In the genomic region with DNA sequence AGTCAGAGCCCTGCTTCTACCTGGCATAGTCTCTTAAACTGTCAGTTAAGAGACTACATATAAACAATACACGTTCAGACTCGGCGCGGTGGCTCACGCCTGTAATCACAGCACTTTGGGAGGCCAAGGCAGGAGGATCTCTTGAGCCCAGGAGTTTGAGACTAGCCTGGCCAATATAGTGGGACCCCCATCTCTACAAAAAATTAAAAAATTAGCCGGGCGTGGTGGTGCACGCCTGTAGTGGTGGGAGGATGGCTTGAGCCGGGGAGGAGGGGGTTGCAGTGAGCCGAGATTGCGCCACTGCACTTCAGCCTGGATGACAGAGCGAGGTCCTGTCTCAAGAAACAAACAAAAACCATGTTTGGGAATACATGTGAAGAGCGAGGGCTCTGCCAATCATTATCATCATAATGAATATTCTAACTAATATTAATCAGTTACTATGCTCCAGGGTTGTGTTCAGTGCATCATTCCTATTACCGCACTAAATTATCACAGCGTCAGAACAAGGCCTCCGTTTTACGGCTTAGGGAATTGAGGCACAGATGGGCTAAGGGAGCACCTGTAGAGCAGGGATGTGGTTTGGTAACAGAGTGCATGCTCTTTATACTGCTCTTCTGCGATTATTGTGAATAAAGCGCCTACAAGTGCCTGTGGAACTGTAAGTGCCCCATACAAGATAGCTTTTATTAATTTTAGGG, we compare ENCODE assay signal across 1 cellular context.
TF ChIP-seq lines count a peak whose summit lies in the region.

No MANE protein-coding gene starts in this region.

TF ChIP-seq in IMR-90, 13 proteins besides CTCF, POLR2A, EP300 and RAD21:
- no peak for TF ChIP-seq BHLHE40 (IDR thresholded peaks at IDR 0.05; ENCODE audit: low read depth, low read length)
- TF ChIP-seq, protein P1, sequence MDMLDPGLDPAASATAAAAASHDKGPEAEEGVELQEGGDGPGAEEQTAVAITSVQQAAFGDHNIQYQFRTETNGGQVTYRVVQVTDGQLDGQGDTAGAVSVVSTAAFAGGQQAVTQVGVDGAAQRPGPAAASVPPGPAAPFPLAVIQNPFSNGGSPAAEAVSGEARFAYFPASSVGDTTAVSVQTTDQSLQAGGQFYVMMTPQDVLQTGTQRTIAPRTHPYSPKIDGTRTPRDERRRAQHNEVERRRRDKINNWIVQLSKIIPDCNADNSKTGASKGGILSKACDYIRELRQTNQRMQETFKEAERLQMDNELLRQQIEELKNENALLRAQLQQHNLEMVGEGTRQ (IDR thresholded peaks at IDR 0.05; ENCODE audit: low read depth, low read length) = no peak
- no peak for TF ChIP-seq CEBPB (IDR thresholded peaks at IDR 0.05; ENCODE audit: low read depth, low read length)
